Comparison of ENCODE assay signal across 9 cellular contexts in genomic region chr11:88535916-88536547, GRCh38.
DNase-seq lines count a peak whose midpoint lies in the region; ATAC-seq, FAIRE-seq and TF ChIP-seq lines count a peak whose summit lies in the region.
"Had no signal": no experiment of that assay in that cellular context is flagged by ENCODE, and none has a peak within 500 bp of the region (broad histone marks: within the 10 kb centered on the region; RNA-seq: fewer than 3 reads in every experiment).

No MANE protein-coding gene starts in this region.

- H3K4me2 ChIP-seq in K562 (ENCODE audit: insufficient read depth, low read length), result no peak overlapping the region

- TF ChIP-seq EP300 in K562 (IDR thresholded peaks at IDR 0.05; ENCODE audit: low read length), result no peak

- no peaks in the 10 kb centered on the region for H3K9me3 ChIP-seq in K562 (replicated peaks; ENCODE audit: control insufficient read depth, insufficient read depth, low read depth, low read length)

- CTCF ChIA-PET in K562 (lab: Yijun Ruan, JAX; ENCODE audit: low intra/inter-chr PET ratio), result no interaction called here

- no peak for TF ChIP-seq RAD21 in K562 (CRISPR knock-in tag; conservative IDR thresholded peaks at IDR 0.05 in 1 of 2, IDR thresholded peaks at IDR 0.05 in 1 of 2)

- no peaks in the 10 kb centered on the region for H3K79me2 ChIP-seq in K562 (ENCODE audit: control insufficient read depth, insufficient read depth, low read length)

- H3K27ac ChIP-seq in K562 (ENCODE audit: extremely low read depth, low read depth, low read length) (no peak overlapping the region), coronary artery (no peak overlapping the region)

- WGBS in K562 (ENCODE audit: insufficient coverage, low coverage, missing lambda C conversion rate), result 0% methylated on average over 2 of the region's 2 CpGs

- H3K4me1 Mint-ChIP-seq in activated T-cell treated with anti-CD3 and anti-CD28 coated beads, Interleukin-2, amount 50 U/mL, for 72 hours (ENCODE audit: low read depth), result peaks cover 26% of the 10 kb centered on the region
- H3K4me1 Mint-ChIP-seq: CD4-positive, CD25-positive, alpha-beta regulatory T cell had no signal

- H3K36me3 Mint-ChIP-seq in activated T-cell treated with anti-CD3 and anti-CD28 coated beads, Interleukin-2, amount 50 U/mL, for 72 hours (ENCODE audit: insufficient read depth in 2 of 2), result peaks cover 4 to 9% of the 10 kb centered on the region in 2 donors
- H3K36me3 Mint-ChIP-seq: CD4-positive, CD25-positive, alpha-beta regulatory T cell had no signal

- no peaks in the 10 kb centered on the region for H3K27me3 ChIP-seq in K562 (ENCODE audit: control insufficient read depth in 2 of 2, insufficient read depth in 2 of 2, low read length in 2 of 2)

- H3K9me1 ChIP-seq in K562 (ENCODE audit: control insufficient read depth, insufficient read depth, low read length), result no peaks in the 10 kb centered on the region

- DNase-seq in activated T-cell treated with anti-CD3 and anti-CD28 coated beads, Interleukin-2, amount 50 U/mL, for 72 hours, result no peak
- no peak for DNase-seq in activated T-cell treated with anti-CD3 and anti-CD28 coated beads for 4 hours
- no peak for DNase-seq in K562 (ENCODE audit: extremely low read depth in 1 of 4, low spot score in 3 of 4)
- peak; percentile 98 for DNase-seq in renal cortical epithelial cell (ENCODE audit: low read depth)
- DNase-seq in GM19238 (ENCODE audit: insufficient read length, low spot score), result no peak
- no peak for DNase-seq in stimulated activated naive CD4-positive, alpha-beta T cell (lab: John Stamatoyannopoulos, UW)
- DNase-seq in coronary artery (ENCODE audit: low spot score), result no peak

- peaks cover 27% of the 10 kb centered on the region for H3K27me3 Mint-ChIP-seq in activated T-cell treated with anti-CD3 and anti-CD28 coated beads, Interleukin-2, amount 50 U/mL, for 72 hours (ENCODE audit: low read depth)

- no TSS peak for BruUV-seq in K562 (replicated peaks; lab: Mats Ljungman, UMichigan)

- TF ChIP-seq CTCF in K562 (IDR thresholded peaks at IDR 0.05 in 2 of 3, conservative IDR thresholded peaks at IDR 0.05 in 1 of 3; ENCODE audit: insufficient read depth in 2 of 3, low read depth in 1 of 3, low read length in 3 of 3) (no peak), coronary artery (IDR thresholded peaks at IDR 0.05) (no peak)

- H4K20me1 ChIP-seq in K562 (replicated peaks; ENCODE audit: control insufficient read depth, insufficient read depth, low read length), result no peaks in the 10 kb centered on the region

- H3K4me1 ChIP-seq in K562 (replicated peaks in 1 of 2; ENCODE audit: control insufficient read depth in 2 of 2, insufficient read depth in 2 of 2, low read length in 2 of 2), result no peaks in the 10 kb centered on the region

- peak; percentile 100 for ATAC-seq in activated T-cell treated with anti-CD3 and anti-CD28 coated beads, Interleukin-2, amount 50 U/mL, for 72 hours (replicated peaks in 1 of 2)
- ATAC-seq in HG03432 (IDR thresholded peaks at IDR 0.05; ENCODE audit: unreplicated experiment) (peak; percentile 89), K562 (no peak)

- no peak overlapping the region for H2AFZ ChIP-seq in K562 (ENCODE audit: low read depth, low read length)

- POLR2A ChIA-PET in K562 (lab: Yijun Ruan, JAX), result no interaction called here

- no peaks in the 10 kb centered on the region for H3K36me3 ChIP-seq in K562 (ENCODE audit: control insufficient read depth, insufficient read depth, low read length)

- H3K4me3 Mint-ChIP-seq in activated T-cell treated with anti-CD3 and anti-CD28 coated beads, Interleukin-2, amount 50 U/mL, for 72 hours, result peak overlapping the region; percentile 6 to 21
- H3K4me3 Mint-ChIP-seq: CD4-positive, CD25-positive, alpha-beta regulatory T cell had no signal

- H3K27ac Mint-ChIP-seq in activated T-cell treated with anti-CD3 and anti-CD28 coated beads, Interleukin-2, amount 50 U/mL, for 72 hours, result peak overlapping the region; percentile 59
- H3K27ac Mint-ChIP-seq: CD4-positive, CD25-positive, alpha-beta regulatory T cell had no signal

- H3K9ac ChIP-seq in K562 (ENCODE audit: insufficient read depth in 1 of 2, low read depth in 2 of 2, low read length in 2 of 2), result no peak overlapping the region

- peaks cover 0 to 3% of the 10 kb centered on the region in 2 donors for H3K9me3 Mint-ChIP-seq in activated T-cell treated with anti-CD3 and anti-CD28 coated beads, Interleukin-2, amount 50 U/mL, for 72 hours
- H3K9me3 Mint-ChIP-seq: CD4-positive, CD25-positive, alpha-beta regulatory T cell had no signal

- H3K4me3 ChIP-seq in K562, result no peak overlapping the region
- H3K4me3 ChIP-seq in coronary artery, result no peak overlapping the region

- intact Hi-C loops in K562 (cut with micrococcal nuclease), result no loop called here

- FAIRE-seq in K562 (lab: Jason Lieb, UNC), result no peak

- no peak for TF ChIP-seq POLR2A in K562 (conservative IDR thresholded peaks at IDR 0.05)

- in situ Hi-C loops in K562 (cut with MboI), result no loop called here

TF ChIP-seq in K562, 482 proteins besides CTCF, POLR2A, EP300 and RAD21:
- TF ChIP-seq FOXP1 (CRISPR knock-in tag; IDR thresholded peaks at IDR 0.05) (no peak), ZBTB8A (IDR thresholded peaks at IDR 0.05; ENCODE audit: partially characterized antibody) (no peak), HMBOX1 (IDR thresholded peaks at IDR 0.05) (peak; percentile 45; the same call in 1 of the 2 replicates), PHB (CRISPR knock-in tag; IDR thresholded peaks at IDR 0.05) (no peak)
